16 cellular contexts compared by ENCODE assay signal in genomic region chr4:87209182-87209581, GRCh38. TPM values are rescaled to one million over a fixed set of nuclear protein-coding genes. Genes with fewer than 3 reads are reported as not detected.
DNase-seq lines count a peak whose midpoint lies in the region; ATAC-seq and TF ChIP-seq lines count a peak whose summit lies in the region.
"Had no signal": no experiment of that assay in that cellular context is flagged by ENCODE, and none has a peak within 500 bp of the region (broad histone marks: within the 10 kb centered on the region; RNA-seq: fewer than 3 reads in every experiment).

No MANE protein-coding gene starts in this region.

- ATAC-seq in HG03103 (IDR thresholded peaks at IDR 0.05; ENCODE audit: low read depth, unreplicated experiment) (peak; percentile 6), HG03045 (IDR thresholded peaks at IDR 0.05; ENCODE audit: unreplicated experiment) (no peak)

- H3K27ac ChIP-seq in suprapubic skin = peak overlapping the region; percentile 23
- H3K27ac ChIP-seq: ascending aorta, testis had no signal

- no peaks in the 10 kb centered on the region for H3K27me3 ChIP-seq in adipocyte (replicated peaks; ENCODE audit: control insufficient read depth, insufficient read depth, low read length)
- H3K27me3 ChIP-seq in suprapubic skin = no peaks in the 10 kb centered on the region
- H3K27me3 ChIP-seq: ascending aorta, testis had no signal

- no peak for TF ChIP-seq POLR2A in suprapubic skin (IDR thresholded peaks at IDR 0.05)

- peak overlapping the region; percentile 44 for H3K4me3 Mint-ChIP-seq in activated CD4-positive, alpha-beta T cell treated with anti-CD3 and anti-CD28 coated beads, Interleukin-2, amount 10 ng/mL, durations not matched to agents 24 days and 14 days
- H3K4me3 Mint-ChIP-seq: activated CD4-positive, alpha-beta T cell treated with anti-CD3 and anti-CD28 coated beads for 36 hours had no signal

- DNase-seq in activated CD4-positive, alpha-beta T cell treated with anti-CD3 and anti-CD28 coated beads, Interleukin-2, amount 10 ng/mL, durations not matched to agents 24 days and 14 days = no peak
- no peak for DNase-seq in activated CD4-positive, alpha-beta T cell treated with anti-CD3 and anti-CD28 coated beads for 4 hours
- DNase-seq in adipocyte (ENCODE audit: low read depth) (no peak), suprapubic skin (ENCODE audit: low spot score in 2 of 2) (no peak), kidney tubule cell (ENCODE audit: low spot score) (no peak), HPDE6-E6E7 (ENCODE audit: extremely low spot score) (no peak)
- DNase-seq: cortex of kidney, NCI-H1436 treated with DMSO at 0.1 percent for 48 hours, NCI-H510A treated with DMSO at 0.1 percent for 48 hours, occipital lobe, SW 1271 had no signal

- WGBS in suprapubic skin = 60% methylated on average over 3 of the region's 3 CpGs

- H3K36me3 ChIP-seq in adipocyte (ENCODE audit: control insufficient read depth, insufficient read depth, low read length, severe bottlenecking) = no peaks in the 10 kb centered on the region
- no peaks in the 10 kb centered on the region for H3K36me3 ChIP-seq in suprapubic skin
- H3K36me3 ChIP-seq: ascending aorta had no signal

- peaks cover 7% of the 10 kb centered on the region for H3K4me1 Mint-ChIP-seq in activated CD4-positive, alpha-beta T cell treated with anti-CD3 and anti-CD28 coated beads, Interleukin-2, amount 10 ng/mL, durations not matched to agents 24 days and 14 days

- no peaks in the 10 kb centered on the region for H3K27me3 Mint-ChIP-seq in activated CD4-positive, alpha-beta T cell treated with anti-CD3 and anti-CD28 coated beads, Interleukin-2, amount 10 ng/mL, durations not matched to agents 24 days and 14 days
- H3K27me3 Mint-ChIP-seq: activated CD4-positive, alpha-beta T cell treated with anti-CD3 and anti-CD28 coated beads for 36 hours had no signal

- H3K4me1 ChIP-seq in adipocyte (ENCODE audit: control insufficient read depth, insufficient read depth, low read length) = peaks cover 22% of the 10 kb centered on the region
- H3K4me1 ChIP-seq in suprapubic skin = peaks cover 12% of the 10 kb centered on the region
- H3K4me1 ChIP-seq: testis had no signal

- H3K9ac ChIP-seq in adipocyte (ENCODE audit: low read length) = no peak overlapping the region

- no peak for TF ChIP-seq CTCF in suprapubic skin (IDR thresholded peaks at IDR 0.05)

- H3K9me3 ChIP-seq in adipocyte (ENCODE audit: control insufficient read depth, low read length) (no peaks in the 10 kb centered on the region), suprapubic skin (no peaks in the 10 kb centered on the region)
- H3K9me3 ChIP-seq: ascending aorta, testis had no signal

- peak overlapping the region; percentile 30 for H3K27ac Mint-ChIP-seq in activated CD4-positive, alpha-beta T cell treated with anti-CD3 and anti-CD28 coated beads, Interleukin-2, amount 10 ng/mL, durations not matched to agents 24 days and 14 days
- H3K27ac Mint-ChIP-seq: activated CD4-positive, alpha-beta T cell treated with anti-CD3 and anti-CD28 coated beads for 36 hours had no signal

- no peak for TF ChIP-seq EP300 in suprapubic skin (IDR thresholded peaks at IDR 0.05)

- H3K9me3 Mint-ChIP-seq in activated CD4-positive, alpha-beta T cell treated with anti-CD3 and anti-CD28 coated beads, Interleukin-2, amount 10 ng/mL, durations not matched to agents 24 days and 14 days = no peaks in the 10 kb centered on the region

- H3K36me3 Mint-ChIP-seq in activated CD4-positive, alpha-beta T cell treated with anti-CD3 and anti-CD28 coated beads, Interleukin-2, amount 10 ng/mL, durations not matched to agents 24 days and 14 days (ENCODE audit: low read depth) = peaks cover 12% of the 10 kb centered on the region

- intact Hi-C loops in activated CD4-positive, alpha-beta T cell treated with anti-CD3 and anti-CD28 coated beads, Interleukin-2, amount 10 ng/mL, durations not matched to agents 24 days and 14 days (cut with micrococcal nuclease) = no loop called here

- H3K4me3 ChIP-seq in adipocyte (ENCODE audit: low read length) (peak overlapping the region; percentile 2), suprapubic skin (no peak overlapping the region)
- H3K4me3 ChIP-seq: testis had no signal

RNA-seq across cellular contexts. Expression of gene KLHL8, which starts 11.2 kb away (rescaled TPM):
- total RNA-seq in activated CD4-positive, alpha-beta T cell treated with anti-CD3 and anti-CD28 coated beads, Interleukin-2, amount 10 ng/mL, durations not matched to agents 24 days and 14 days = 16.5 and 17.1 TPM in 2 replicates
- total RNA-seq in suprapubic skin = 10 to 100 TPM in 1 of 4 donors, 1 to 10 TPM in 3; 6.1 to 10.1 (median 7.2) TPM
